In genomic region chr14:22589096-22589839, GRCh38 we compare ENCODE assay signal across 1 cellular context.
TF ChIP-seq lines count a peak whose summit lies in the region.

Gene DAD1 (minus strand): TSS chr14:22589224. CDS start chr14:22589157, 67 bp downstream.

TF ChIP-seq in HepG2, 621 proteins besides CTCF, POLR2A, EP300 and RAD21 (continued from another document and continues in another):
- TF ChIP-seq RFX1 (IDR thresholded peaks at IDR 0.05) (peak; percentile 100), DDIT3 (CRISPR knock-in tag; IDR thresholded peaks at IDR 0.05) (no peak), ESRRA (CRISPR knock-in tag; IDR thresholded peaks at IDR 0.05; ENCODE audit: low read depth) (0 out of 2 replicates have a peak, but pooled peaks have one; percentile 24), SOX5 (CRISPR knock-in tag; IDR thresholded peaks at IDR 0.05; ENCODE audit: borderline replicate concordance) (peak; percentile 24; the same call in 1 of the 2 replicates), ZNF3 (CRISPR knock-in tag; IDR thresholded peaks at IDR 0.05) (no peak), ZNF567 (CRISPR knock-in tag; IDR thresholded peaks at IDR 0.05; ENCODE audit: borderline replicate concordance) (0 out of 2 replicates have a peak, but pooled peaks have one; percentile 34), THRA (CRISPR knock-in tag; IDR thresholded peaks at IDR 0.05; ENCODE audit: borderline replicate concordance) (peak; percentile 44; the same call in 1 of the 2 replicates), ZNF234 (CRISPR knock-in tag; conservative IDR thresholded peaks at IDR 0.05) (no peak), MYC (CRISPR knock-in tag; IDR thresholded peaks at IDR 0.05; ENCODE audit: borderline replicate concordance) (peak; percentile 83; the same call in 1 of the 2 replicates), NR2F6 (IDR thresholded peaks at IDR 0.05) (peak; percentile 51; the same call in 1 of the 2 replicates), NR2F6 (CRISPR knock-in tag; IDR thresholded peaks at IDR 0.05) (peak; percentile 54; the same call in 1 of the 2 replicates), CEBPZ (IDR thresholded peaks at IDR 0.05; ENCODE audit: low read length) (no peak), FUBP1 (CRISPR knock-in tag; IDR thresholded peaks at IDR 0.05; ENCODE audit: borderline replicate concordance) (peak; percentile 99; the same call in 1 of the 2 replicates), ZNF878 (CRISPR knock-in tag; IDR thresholded peaks at IDR 0.05) (no peak), ZNF557 (CRISPR knock-in tag; IDR thresholded peaks at IDR 0.05) (no peak), NCOA5 (CRISPR knock-in tag; IDR thresholded peaks at IDR 0.05) (no peak), BRD4 (CRISPR knock-in tag; IDR thresholded peaks at IDR 0.05) (no peak; the same call in 1 of the 2 replicates), ZNF580 (CRISPR knock-in tag; IDR thresholded peaks at IDR 0.05; ENCODE audit: borderline replicate concordance, low read depth) (peak; percentile 80), KDM1A (CRISPR knock-in tag; IDR thresholded peaks at IDR 0.05) (peak; percentile 73), MTF1 (CRISPR knock-in tag; IDR thresholded peaks at IDR 0.05) (0 out of 2 replicates have a peak, but pooled peaks have one; percentile 7), FOXK2 (IDR thresholded peaks at IDR 0.05) (peak; percentile 88), ATF7-NPFF (CRISPR knock-in tag; IDR thresholded peaks at IDR 0.05; ENCODE audit: low read depth) (peak; percentile 54; the same call in 1 of the 2 replicates), GPBP1L1 (CRISPR knock-in tag; IDR thresholded peaks at IDR 0.05) (no peak), GMEB2 (CRISPR knock-in tag; IDR thresholded peaks at IDR 0.05; ENCODE audit: low read depth) (peak; percentile 29; the same call in 1 of the 2 replicates), ZNF563 (CRISPR knock-in tag; IDR thresholded peaks at IDR 0.05) (peak; percentile 91; the same call in 1 of the 2 replicates), KMT2B (CRISPR knock-in tag; IDR thresholded peaks at IDR 0.05) (peak; percentile 86), IKZF4 (CRISPR knock-in tag; IDR thresholded peaks at IDR 0.05; ENCODE audit: borderline replicate concordance, low read depth, not compliant biosample characterization) (peak; percentile 46), ZFP41 (CRISPR knock-in tag; IDR thresholded peaks at IDR 0.05; ENCODE audit: borderline replicate concordance) (peak; percentile 65; the same call in 1 of the 2 replicates), BRF2 (CRISPR knock-in tag; IDR thresholded peaks at IDR 0.05) (peak; percentile 50; the same call in 1 of the 2 replicates), HOXA5 (CRISPR knock-in tag; IDR thresholded peaks at IDR 0.05) (peak; percentile 46), TAF15 (IDR thresholded peaks at IDR 0.05; ENCODE audit: low read depth, low read length, poor library complexity, severe bottlenecking) (peak; percentile 83)
- TF ChIP-seq, protein P1, sequence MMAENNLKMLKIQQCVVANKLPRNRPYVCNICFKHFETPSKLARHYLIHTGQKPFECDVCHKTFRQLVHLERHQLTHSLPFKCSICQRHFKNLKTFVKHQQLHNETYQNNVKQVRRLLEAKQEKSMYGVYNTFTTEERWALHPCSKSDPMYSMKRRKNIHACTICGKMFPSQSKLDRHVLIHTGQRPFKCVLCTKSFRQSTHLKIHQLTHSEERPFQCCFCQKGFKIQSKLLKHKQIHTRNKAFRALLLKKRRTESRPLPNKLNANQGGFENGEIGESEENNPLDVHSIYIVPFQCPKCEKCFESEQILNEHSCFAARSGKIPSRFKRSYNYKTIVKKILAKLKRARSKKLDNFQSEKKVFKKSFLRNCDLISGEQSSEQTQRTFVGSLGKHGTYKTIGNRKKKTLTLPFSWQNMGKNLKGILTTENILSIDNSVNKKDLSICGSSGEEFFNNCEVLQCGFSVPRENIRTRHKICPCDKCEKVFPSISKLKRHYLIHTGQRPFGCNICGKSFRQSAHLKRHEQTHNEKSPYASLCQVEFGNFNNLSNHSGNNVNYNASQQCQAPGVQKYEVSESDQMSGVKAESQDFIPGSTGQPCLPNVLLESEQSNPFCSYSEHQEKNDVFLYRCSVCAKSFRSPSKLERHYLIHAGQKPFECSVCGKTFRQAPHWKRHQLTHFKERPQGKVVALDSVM (CRISPR knock-in tag; IDR thresholded peaks at IDR 0.05) = no peak; the same call in 1 of the 2 replicates
- TF ChIP-seq, protein P2, sequence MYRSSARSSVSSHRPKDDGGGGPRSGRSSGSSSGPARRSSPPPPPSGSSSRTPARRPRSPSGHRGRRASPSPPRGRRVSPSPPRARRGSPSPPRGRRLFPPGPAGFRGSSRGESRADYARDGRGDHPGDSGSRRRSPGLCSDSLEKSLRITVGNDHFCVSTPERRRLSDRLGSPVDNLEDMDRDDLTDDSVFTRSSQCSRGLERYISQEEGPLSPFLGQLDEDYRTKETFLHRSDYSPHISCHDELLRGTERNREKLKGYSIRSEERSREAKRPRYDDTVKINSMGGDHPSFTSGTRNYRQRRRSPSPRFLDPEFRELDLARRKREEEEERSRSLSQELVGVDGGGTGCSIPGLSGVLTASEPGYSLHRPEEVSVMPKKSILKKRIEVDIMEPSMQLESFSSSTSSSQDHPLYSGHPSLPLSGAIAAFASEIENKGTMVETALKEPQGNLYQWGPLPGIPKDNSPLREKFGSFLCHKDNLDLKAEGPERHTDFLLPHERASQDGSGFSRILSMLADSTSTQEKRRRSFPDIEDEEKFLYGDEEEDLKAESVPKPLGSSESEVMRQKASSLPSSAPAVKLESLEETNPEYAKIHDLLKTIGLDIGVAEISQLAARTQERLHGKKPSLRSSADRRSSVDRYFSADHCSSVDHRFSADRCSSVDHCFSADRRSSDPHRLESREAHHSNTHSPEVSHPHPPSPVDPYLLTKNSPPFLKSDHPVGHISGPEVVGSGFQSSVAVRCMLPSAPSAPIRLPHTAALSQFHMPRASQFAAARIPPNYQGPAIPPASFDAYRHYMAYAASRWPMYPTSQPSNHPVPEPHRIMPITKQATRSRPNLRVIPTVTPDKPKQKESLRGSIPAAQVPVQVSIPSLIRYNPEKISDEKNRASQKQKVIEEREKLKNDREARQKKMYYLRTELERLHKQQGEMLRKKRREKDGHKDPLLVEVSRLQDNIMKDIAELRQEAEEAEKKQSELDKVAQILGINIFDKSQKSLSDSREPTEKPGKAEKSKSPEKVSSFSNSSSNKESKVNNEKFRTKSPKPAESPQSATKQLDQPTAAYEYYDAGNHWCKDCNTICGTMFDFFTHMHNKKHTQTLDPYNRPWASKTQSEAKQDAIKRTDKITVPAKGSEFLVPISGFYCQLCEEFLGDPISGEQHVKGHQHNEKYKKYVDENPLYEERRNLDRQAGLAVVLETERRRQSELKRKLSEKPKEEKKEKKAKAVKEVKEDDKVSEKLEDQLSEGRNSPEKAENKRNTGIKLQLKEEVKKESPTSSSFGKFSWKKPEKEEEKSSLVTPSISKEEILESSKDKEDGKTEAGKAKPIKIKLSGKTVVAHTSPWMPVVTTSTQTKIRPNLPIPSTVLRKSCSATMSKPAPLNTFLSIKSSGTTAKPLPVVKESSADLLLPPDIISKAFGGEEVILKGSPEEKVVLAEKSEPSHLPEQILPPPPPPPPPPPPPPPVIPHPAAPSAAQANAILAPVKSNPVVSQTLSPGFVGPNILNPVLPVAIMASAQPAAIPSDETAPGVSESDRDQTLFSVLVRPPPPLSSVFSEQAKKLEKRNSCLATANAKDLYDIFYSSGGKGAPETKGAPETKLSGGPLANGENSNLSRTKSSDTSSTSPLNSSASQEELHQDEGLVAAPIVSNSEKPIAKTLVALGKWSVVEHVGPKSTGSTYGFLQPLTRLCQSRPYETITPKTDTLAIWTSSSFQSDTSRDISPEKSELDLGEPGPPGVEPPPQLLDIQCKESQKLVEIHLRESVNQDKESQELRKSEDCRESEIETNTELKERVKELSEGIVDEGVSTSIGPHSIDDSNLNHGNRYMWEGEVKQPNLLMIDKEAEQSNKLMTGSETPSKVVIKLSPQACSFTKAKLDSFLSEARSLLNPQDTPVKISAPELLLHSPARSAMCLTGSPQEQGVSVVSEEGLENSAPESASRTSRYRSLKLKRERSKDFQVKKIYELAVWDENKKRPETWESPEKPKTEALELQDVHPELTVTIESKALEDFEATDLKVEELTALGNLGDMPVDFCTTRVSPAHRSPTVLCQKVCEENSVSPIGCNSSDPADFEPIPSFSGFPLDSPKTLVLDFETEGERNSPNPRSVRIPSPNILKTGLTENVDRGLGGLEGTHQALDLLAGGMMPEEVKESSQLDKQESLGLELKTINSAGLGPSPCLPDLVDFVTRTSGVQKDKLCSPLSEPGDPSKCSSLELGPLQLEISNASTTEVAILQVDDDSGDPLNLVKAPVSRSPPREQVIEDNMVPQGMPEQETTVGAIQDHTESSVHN (CRISPR knock-in tag; IDR thresholded peaks at IDR 0.05) = peak; percentile 76; the same call in 1 of the 2 replicates
- TF ChIP-seq, protein P3, sequence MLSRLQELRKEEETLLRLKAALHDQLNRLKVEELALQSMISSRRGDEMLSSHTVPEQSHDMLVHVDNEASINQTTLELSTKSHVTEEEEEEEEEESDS (CRISPR knock-in tag; IDR thresholded peaks at IDR 0.05; ENCODE audit: borderline replicate concordance) = no peak
